Comparison of ENCODE assay signal across 8 cellular contexts in genomic region chr12:750356-751191, GRCh38. TPM values are rescaled to one million over a fixed set of nuclear protein-coding genes. Genes with fewer than 3 reads are reported as not detected.
DNase-seq lines count a peak whose midpoint lies in the region; ATAC-seq and TF ChIP-seq lines count a peak whose summit lies in the region.

No MANE protein-coding gene starts in this region.

- TF ChIP-seq CTCF in BJ (IDR thresholded peaks at IDR 0.05; ENCODE audit: insufficient read depth, low read depth, low read length) (no peak), neural cell (IDR thresholded peaks at IDR 0.05; ENCODE audit: poor library complexity, severe bottlenecking) (no peak), osteocyte (IDR thresholded peaks at IDR 0.05) (no peak)

- POLR2A ChIA-PET in BJ (lab: Charles Lee) = interaction anchor here (0.6 to 1.0 kb wide), 2 partner anchors 97 to 180 kb away, joined by 3 to 10 read pairs; no protein-coding TSS in a partner anchor

- H3K4me1 Mint-ChIP-seq in osteocyte (ENCODE audit: unreplicated experiment) = peaks cover 8% of the 10 kb centered on the region

- peaks cover 8% of the 10 kb centered on the region for H3K36me3 Mint-ChIP-seq in osteocyte (ENCODE audit: unreplicated experiment)

- no peak overlapping the region for H3K4me3 Mint-ChIP-seq in osteocyte (ENCODE audit: unreplicated experiment)

- CTCF ChIA-PET in BJ (lab: Yijun Ruan, JAX) = interaction anchor here (0.6 to 6.4 kb wide), 36 partner anchors 9 to 833 kb away, joined by 3 to 97 read pairs (median 4); partner anchors contain the start of gene RAD52

- TF ChIP-seq RAD21 in neural cell (conservative IDR thresholded peaks at IDR 0.05) = no peak

- no peak for ATAC-seq in GM19035 (IDR thresholded peaks at IDR 0.05; ENCODE audit: unreplicated experiment)

- H3K9ac ChIP-seq in neural cell (ENCODE audit: low read length) = peak overlapping the region; percentile 85

- H3K79me2 ChIP-seq in neural cell (replicated peaks; ENCODE audit: insufficient read depth, low read length) = peaks cover 27% of the 10 kb centered on the region

- H3K4me3 ChIP-seq in BJ (ENCODE audit: low read depth, low read length) (peak overlapping the region; percentile 19), neural cell (ENCODE audit: low read length) (peak overlapping the region; percentile 95)

- H3K9me3 Mint-ChIP-seq in osteocyte (ENCODE audit: unreplicated experiment) = no peaks in the 10 kb centered on the region

- H4K20me1 ChIP-seq in neural cell (ENCODE audit: insufficient read depth) = peaks cover 26% of the 10 kb centered on the region

- H3K9me2 ChIP-seq in neural cell (ENCODE audit: insufficient read depth, low read length) = no peaks in the 10 kb centered on the region

- H3K9me3 ChIP-seq in KOPT-K1 (ENCODE audit: insufficient read depth, low read length, poor library complexity, severe bottlenecking) (no peaks in the 10 kb centered on the region), neural cell (ENCODE audit: low read length) (no peaks in the 10 kb centered on the region)

- intact Hi-C loops in posterior vena cava (cut with DNase I) = loop anchor here in 1 of 2 donors (2.0 to 5.0 kb wide), 2 partner anchors 108 to 176 kb away; no protein-coding TSS in a partner anchor

- H3K27me3 Mint-ChIP-seq in osteocyte (ENCODE audit: unreplicated experiment) = no peaks in the 10 kb centered on the region

- peak overlapping the region; percentile 2 for H2AFZ ChIP-seq in neural cell (ENCODE audit: low read depth, low read length)

- no peak for TF ChIP-seq EP300 in neural cell (conservative IDR thresholded peaks at IDR 0.05; ENCODE audit: poor library complexity, severe bottlenecking)

- H3K27me3 ChIP-seq in BJ (ENCODE audit: control insufficient read depth, insufficient read depth, low read length) (no peaks in the 10 kb centered on the region), neural cell (ENCODE audit: insufficient read depth, low read depth, low read length) (no peaks in the 10 kb centered on the region)

- no peak for DNase-seq in BJ (ENCODE audit: low read depth)
- DNase-seq in posterior vena cava (ENCODE audit: low spot score) = no peak
- no peak for DNase-seq in NCI-H1048 (lab: John Stamatoyannopoulos, UW)
- DNase-seq in osteocyte (ENCODE audit: extremely low spot score, unreplicated experiment) = no peak

- H3F3A ChIP-seq in neural cell (ENCODE audit: insufficient read depth, low read length, poor library complexity, severe bottlenecking) = peaks cover 6% of the 10 kb centered on the region

- H3K27ac ChIP-seq in KOPT-K1 (ENCODE audit: low read depth, low read length, poor library complexity, severe bottlenecking) (peak overlapping the region; percentile 84), cingulate gyrus (ENCODE audit: low read depth, low read length) (peak overlapping the region; percentile 85), neural cell (ENCODE audit: low read length) (peak overlapping the region; percentile 99)

- H3K27ac Mint-ChIP-seq in osteocyte (ENCODE audit: unreplicated experiment) = no peak overlapping the region

- H3K36me3 ChIP-seq in BJ (ENCODE audit: control insufficient read depth, insufficient read depth, low read length) = no peaks in the 10 kb centered on the region
- peaks cover 10% of the 10 kb centered on the region for H3K36me3 ChIP-seq in KOPT-K1 (ENCODE audit: insufficient read depth, low read length)
- no peaks in the 10 kb centered on the region for H3K36me3 ChIP-seq in neural cell (ENCODE audit: insufficient read depth, low read length)

- peak overlapping the region; percentile 100 for H3K4me2 ChIP-seq in neural cell (ENCODE audit: low read length)

TF ChIP-seq in neural cell, 6 proteins besides CTCF, POLR2A, EP300 and RAD21:
- no peak for TF ChIP-seq MXI1 (conservative IDR thresholded peaks at IDR 0.05; ENCODE audit: poor library complexity, severe bottlenecking)
- no peak for TF ChIP-seq EZH2 (IDR thresholded peaks at IDR 0.05; ENCODE audit: borderline replicate concordance, insufficient read depth, low read length, poor library complexity, severe bottlenecking)
- TF ChIP-seq TAF1 (IDR thresholded peaks at IDR 0.05; ENCODE audit: low read depth) = no peak
TF ChIP-seq in neural cell: peak in this region for 0.

RNA-seq across cellular contexts. Expression of gene WNK1, which starts 1.8 kb away (rescaled TPM):
- polyA plus RNA-seq in BJ (2011; rRNA removed) (35.8 and 45.2 TPM in 2 replicates), neural cell (25.9 and 35.5 TPM in 2 replicates)
- 183 and 216 TPM in 2 replicates for polyA minus RNA-seq in BJ (2011; rRNA and poly(A)+ RNA removed)
- polyA minus RNA-seq in neural cell = 87.9 and 105 TPM in 2 replicates
- total RNA-seq in posterior vena cava (100 to 1,000 TPM; 159 to 199 TPM), osteocyte (186 and 188 TPM in 2 replicates)
